In the genomic region with DNA sequence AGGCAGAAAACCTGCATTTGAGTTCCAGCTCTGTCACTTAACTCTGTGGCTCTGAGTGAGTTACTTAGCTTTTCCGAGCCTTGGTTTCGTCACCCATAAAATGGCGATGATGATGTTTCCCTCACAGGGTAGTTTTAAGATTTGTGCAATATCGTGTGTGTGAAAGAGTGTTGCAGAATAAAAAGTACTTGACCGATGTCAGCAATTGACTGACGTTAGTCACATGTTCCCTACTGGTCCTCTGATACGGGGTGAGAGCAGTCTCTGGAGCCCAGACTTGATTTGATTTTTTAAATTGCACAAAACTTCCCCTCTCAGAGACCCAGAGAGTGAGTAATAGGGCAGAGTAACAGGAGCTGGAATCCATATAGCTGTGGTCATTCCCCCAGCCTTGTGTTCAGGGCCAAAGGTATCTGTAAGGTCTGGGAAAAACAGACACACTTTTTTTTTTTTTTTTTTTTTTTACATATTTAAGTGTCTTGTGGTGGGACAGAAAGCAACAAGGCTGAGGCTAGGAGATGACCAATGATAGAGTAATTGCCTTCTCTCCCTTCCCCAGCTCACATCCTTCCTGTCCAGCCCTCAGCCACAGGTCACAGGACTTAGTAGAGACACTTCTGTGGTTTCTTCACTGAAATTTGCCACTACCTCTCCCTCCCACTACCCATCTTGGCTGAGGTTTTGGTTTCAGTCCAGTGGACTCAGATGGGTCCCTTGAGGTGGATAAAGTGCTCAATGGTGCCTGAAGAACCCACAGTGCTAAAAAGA, we compare ENCODE assay signal across 8 cellular contexts.
DNase-seq lines count a peak whose midpoint lies in the region; TF ChIP-seq lines count a peak whose summit lies in the region.

No MANE protein-coding gene starts in this region.

- peaks cover 3% of the 10 kb centered on the region for H3K27me3 Mint-ChIP-seq in nephron progenitor cell (ENCODE audit: low read depth, poor library complexity)

- H3K36me3 Mint-ChIP-seq in nephron progenitor cell (ENCODE audit: low read depth), result peaks cover 28% of the 10 kb centered on the region

- no peaks in the 10 kb centered on the region for H3K9me3 Mint-ChIP-seq in nephron progenitor cell

- peaks cover 40% of the 10 kb centered on the region for H3K4me1 Mint-ChIP-seq in nephron progenitor cell

- H3K4me3 Mint-ChIP-seq in nephron progenitor cell, result no peak overlapping the region

- DNase-seq in GM13977 (ENCODE audit: low spot score) (peak; percentile 45), HCEC 1CT (peak; percentile 91), MV-4-11 (lab: John Stamatoyannopoulos, UW) (peak; percentile 92), coronary artery (ENCODE audit: low spot score) (no peak), nephron progenitor cell (no peak), NCI-H1694 treated with DMSO at 0.1 percent for 48 hours (lab: John Stamatoyannopoulos, UW) (no peak), HuH-7 (ENCODE audit: low spot score) (no peak), RKO (ENCODE audit: low spot score) (no peak)

- in situ Hi-C loops in GM13977 (cut with MboI; ENCODE audit: low pct_unique_long_range_greater_than_20kb, low sequenced_read_pairs, unreplicated experiment), result loop anchor here (10.0 kb wide), 1 partner anchor 158 kb away; no protein-coding TSS in a partner anchor

- peak overlapping the region; percentile 64 for H3K4me3 ChIP-seq in coronary artery

- H3K27ac ChIP-seq in coronary artery, result peak overlapping the region; percentile 80 to 94

- H3K27ac Mint-ChIP-seq in nephron progenitor cell, result peak overlapping the region; percentile 87

- TF ChIP-seq CTCF in GM13977 (IDR thresholded peaks at IDR 0.05; ENCODE audit: extremely low read depth, insufficient read depth, missing control alignments) (no peak), coronary artery (IDR thresholded peaks at IDR 0.05) (no peak), nephron progenitor cell (IDR thresholded peaks at IDR 0.05) (no peak)

Comparison
In these comparisons a context has a peak if more than half of its experiments do, and no peak if none do; other contexts are left out.
1. DNase-seq: peak in GM13977 (single experiment), HCEC 1CT (single experiment) and MV-4-11 (single experiment); none in coronary artery (single experiment), nephron progenitor cell (single experiment), NCI-H1694 treated with DMSO at 0.1 percent for 48 hours (single experiment), HuH-7 (single experiment) and RKO (single experiment).